In genomic region chr9:114425126-114425525, GRCh38 we compare ENCODE assay signal across 17 cellular contexts. TPM values are rescaled to one million over a fixed set of nuclear protein-coding genes. Genes with fewer than 3 reads are reported as not detected.
A peak's percentile ranks its signal among the peaks of the same experiment; 100 is the strongest.
DNase-seq lines count a peak whose midpoint lies in the region; ATAC-seq and TF ChIP-seq lines count a peak whose summit lies in the region.
"Had no signal": no experiment of that assay in that cellular context is flagged by ENCODE, and none has a peak within 500 bp of the region (broad histone marks: within the 10 kb centered on the region; RNA-seq: fewer than 3 reads in every experiment).

No MANE protein-coding gene starts in this region.

- DNase-seq in activated naive CD8-positive, alpha-beta T cell treated with anti-CD3 and anti-CD28 coated beads, Interleukin-2, amount 10 ng/mL, durations not matched to agents 7 days and 5 days: peak; percentile 14
- DNase-seq in activated naive CD8-positive, alpha-beta T cell treated with anti-CD3 and anti-CD28 coated beads, Interleukin-2, amount 50 U/mL, for 24 hours: no peak
- DNase-seq in PC-3 (no peak), osteoblast (ENCODE audit: insufficient read length, low spot score, missing footprints) (peak; percentile 79), NCI-H510A treated with DMSO at 0.1 percent for 48 hours (lab: John Stamatoyannopoulos, UW) (no peak)
- no peak for DNase-seq in activated CD4-positive, alpha-beta T cell treated with anti-CD3 and anti-CD28 coated beads for 36 hours
- DNase-seq in central memory CD4-positive, alpha-beta T cell: no peak
- DNase-seq: 8988T; Calu3; CD8-positive, alpha-beta T cell; DMS79 treated with DMSO at 0.1 percent for 48 hours; GF-D8; GOT3; H9 had no signal

- intact Hi-C loops in PC-3 (cut with micrococcal nuclease): no loop called here
- intact Hi-C loops in activated CD4-positive, alpha-beta T cell treated with anti-CD3 and anti-CD28 coated beads for 36 hours (cut with DNase I, micrococcal nuclease): no loop called here

- no peaks in the 10 kb centered on the region for H3K27me3 Mint-ChIP-seq in activated naive CD8-positive, alpha-beta T cell treated with anti-CD3 and anti-CD28 coated beads, Interleukin-2, amount 10 ng/mL, durations not matched to agents 7 days and 5 days
- no peaks in the 10 kb centered on the region for H3K27me3 Mint-ChIP-seq in activated naive CD8-positive, alpha-beta T cell treated with anti-CD3 and anti-CD28 coated beads, Interleukin-2, amount 50 U/mL, for 24 hours
- H3K27me3 Mint-ChIP-seq in activated CD4-positive, alpha-beta T cell treated with anti-CD3 and anti-CD28 coated beads for 36 hours: no peaks in the 10 kb centered on the region

- no peaks in the 10 kb centered on the region for H3F3A ChIP-seq in PC-3 (ENCODE audit: low read length, unreplicated experiment)

- no peaks in the 10 kb centered on the region for H3K36me3 Mint-ChIP-seq in activated naive CD8-positive, alpha-beta T cell treated with anti-CD3 and anti-CD28 coated beads, Interleukin-2, amount 10 ng/mL, durations not matched to agents 7 days and 5 days
- H3K36me3 Mint-ChIP-seq in activated naive CD8-positive, alpha-beta T cell treated with anti-CD3 and anti-CD28 coated beads, Interleukin-2, amount 50 U/mL, for 24 hours (ENCODE audit: low read depth): no peaks in the 10 kb centered on the region
- H3K36me3 Mint-ChIP-seq in activated CD4-positive, alpha-beta T cell treated with anti-CD3 and anti-CD28 coated beads for 36 hours (ENCODE audit: low read depth): no peaks in the 10 kb centered on the region
- H3K36me3 Mint-ChIP-seq: CD14-positive monocyte; CD8-positive, alpha-beta T cell had no signal

- no peak overlapping the region for H3K9ac ChIP-seq in PC-3 (ENCODE audit: low read length)
- H3K9ac ChIP-seq: BLaER1 had no signal

- H3K4me3 ChIP-seq in PC-3 (ENCODE audit: low read length) (no peak overlapping the region), osteoblast (ENCODE audit: insufficient read depth, low read length) (no peak overlapping the region)
- H3K4me3 ChIP-seq: BLaER1 had no signal

- no peak for TF ChIP-seq CTCF in PC-3 (conservative IDR thresholded peaks at IDR 0.05; ENCODE audit: low read depth, low read length)
- no peak for TF ChIP-seq CTCF in osteoblast (IDR thresholded peaks at IDR 0.05; ENCODE audit: extremely low read depth, low read depth, low read length)

- ATAC-seq in activated naive CD8-positive, alpha-beta T cell treated with anti-CD3 and anti-CD28 coated beads, Interleukin-2, amount 10 ng/mL, durations not matched to agents 7 days and 5 days (ENCODE audit: low read depth): no peak
- no peak for ATAC-seq in activated naive CD8-positive, alpha-beta T cell treated with anti-CD3 and anti-CD28 coated beads, Interleukin-2, amount 50 U/mL, for 24 hours
- ATAC-seq in PC-3: no peak
- ATAC-seq in activated CD4-positive, alpha-beta T cell treated with anti-CD3 and anti-CD28 coated beads for 36 hours: no peak
- ATAC-seq: CD8-positive, alpha-beta T cell had no signal

- POLR2A ChIA-PET in activated naive CD8-positive, alpha-beta T cell treated with anti-CD3 and anti-CD28 coated beads, Interleukin-2, amount 10 ng/mL, durations not matched to agents 7 days and 5 days (lab: Charles Lee): no interaction called here
- POLR2A ChIA-PET in PC-3 (lab: Charles Lee; ENCODE audit: unreplicated experiment): no interaction called here
- POLR2A ChIA-PET in activated CD4-positive, alpha-beta T cell treated with anti-CD3 and anti-CD28 coated beads for 36 hours (lab: Charles Lee): no interaction called here

- no peak overlapping the region for H3K27ac Mint-ChIP-seq in activated naive CD8-positive, alpha-beta T cell treated with anti-CD3 and anti-CD28 coated beads, Interleukin-2, amount 10 ng/mL, durations not matched to agents 7 days and 5 days
- H3K27ac Mint-ChIP-seq in activated naive CD8-positive, alpha-beta T cell treated with anti-CD3 and anti-CD28 coated beads, Interleukin-2, amount 50 U/mL, for 24 hours: no peak overlapping the region
- H3K27ac Mint-ChIP-seq in activated CD4-positive, alpha-beta T cell treated with anti-CD3 and anti-CD28 coated beads for 36 hours: no peak overlapping the region
- H3K27ac Mint-ChIP-seq: CD8-positive, alpha-beta T cell had no signal

- H3K4me2 ChIP-seq in PC-3 (ENCODE audit: low read length) (no peak overlapping the region), osteoblast (ENCODE audit: insufficient read depth, low read length) (no peak overlapping the region)
- H3K4me2 ChIP-seq: BLaER1 had no signal

- TSS peak; percentile 23 for BruUV-seq in PC-3 (replicated peaks; lab: Mats Ljungman, UMichigan)

- no peaks in the 10 kb centered on the region for H3K79me2 ChIP-seq in PC-3 (ENCODE audit: low read length)
- no peaks in the 10 kb centered on the region for H3K79me2 ChIP-seq in osteoblast (ENCODE audit: insufficient read depth, low read length)

- H3K4me1 ChIP-seq in PC-3 (ENCODE audit: insufficient read depth, low read length) (no peaks in the 10 kb centered on the region), osteoblast (ENCODE audit: insufficient read depth, low read length) (no peaks in the 10 kb centered on the region)
- H3K4me1 ChIP-seq: BLaER1 had no signal

- H3K4me3 Mint-ChIP-seq in activated naive CD8-positive, alpha-beta T cell treated with anti-CD3 and anti-CD28 coated beads, Interleukin-2, amount 10 ng/mL, durations not matched to agents 7 days and 5 days: no peak overlapping the region
- no peak overlapping the region for H3K4me3 Mint-ChIP-seq in activated naive CD8-positive, alpha-beta T cell treated with anti-CD3 and anti-CD28 coated beads, Interleukin-2, amount 50 U/mL, for 24 hours
- no peak overlapping the region for H3K4me3 Mint-ChIP-seq in activated CD4-positive, alpha-beta T cell treated with anti-CD3 and anti-CD28 coated beads for 36 hours
- H3K4me3 Mint-ChIP-seq: CD14-positive monocyte; CD8-positive, alpha-beta T cell; H9 had no signal

- H3K9me2 ChIP-seq in PC-3 (replicated peaks; ENCODE audit: low read length): no peaks in the 10 kb centered on the region

- CTCF ChIA-PET in PC-3 (lab: Charles Lee): no interaction called here
- CTCF ChIA-PET in activated CD4-positive, alpha-beta T cell treated with anti-CD3 and anti-CD28 coated beads for 36 hours (lab: Charles Lee): no interaction called here

- no peaks in the 10 kb centered on the region for H3K36me3 ChIP-seq in PC-3 (ENCODE audit: low read depth, low read length)
- no peaks in the 10 kb centered on the region for H3K36me3 ChIP-seq in osteoblast (ENCODE audit: insufficient read depth, low read length)
- H3K36me3 ChIP-seq: BLaER1 had no signal

- H2AFZ ChIP-seq in PC-3 (ENCODE audit: low read length) (no peak overlapping the region), osteoblast (ENCODE audit: low read length) (no peak overlapping the region)

- H3K27me3 ChIP-seq in PC-3 (ENCODE audit: low read length) (no peaks in the 10 kb centered on the region), osteoblast (ENCODE audit: insufficient read depth, low read length) (no peaks in the 10 kb centered on the region)
- H3K27me3 ChIP-seq: BLaER1 had no signal

- H3K27ac ChIP-seq in PC-3 (ENCODE audit: low read length) (no peak overlapping the region), osteoblast (ENCODE audit: low read depth, low read length) (no peak overlapping the region)
- H3K27ac ChIP-seq: BLaER1, HL-60 had no signal

- H3K9me3 ChIP-seq in PC-3 (ENCODE audit: low read length) (no peaks in the 10 kb centered on the region), osteoblast (ENCODE audit: low read depth, low read length) (no peaks in the 10 kb centered on the region)
- H3K9me3 ChIP-seq: BLaER1 had no signal

- no peaks in the 10 kb centered on the region for H4K20me1 ChIP-seq in PC-3 (ENCODE audit: low read length)
- H4K20me1 ChIP-seq in osteoblast (ENCODE audit: insufficient read depth, low read length): no peaks in the 10 kb centered on the region
- H4K20me1 ChIP-seq: BLaER1 had no signal

- H3K4me1 Mint-ChIP-seq in activated naive CD8-positive, alpha-beta T cell treated with anti-CD3 and anti-CD28 coated beads, Interleukin-2, amount 10 ng/mL, durations not matched to agents 7 days and 5 days: no peaks in the 10 kb centered on the region
- H3K4me1 Mint-ChIP-seq in activated naive CD8-positive, alpha-beta T cell treated with anti-CD3 and anti-CD28 coated beads, Interleukin-2, amount 50 U/mL, for 24 hours: no peaks in the 10 kb centered on the region
- no peaks in the 10 kb centered on the region for H3K4me1 Mint-ChIP-seq in activated CD4-positive, alpha-beta T cell treated with anti-CD3 and anti-CD28 coated beads for 36 hours

- no peaks in the 10 kb centered on the region for H3K9me3 Mint-ChIP-seq in activated naive CD8-positive, alpha-beta T cell treated with anti-CD3 and anti-CD28 coated beads, Interleukin-2, amount 10 ng/mL, durations not matched to agents 7 days and 5 days
- H3K9me3 Mint-ChIP-seq in activated naive CD8-positive, alpha-beta T cell treated with anti-CD3 and anti-CD28 coated beads, Interleukin-2, amount 50 U/mL, for 24 hours: no peaks in the 10 kb centered on the region
- no peaks in the 10 kb centered on the region for H3K9me3 Mint-ChIP-seq in activated CD4-positive, alpha-beta T cell treated with anti-CD3 and anti-CD28 coated beads for 36 hours (ENCODE audit: low read depth)
- H3K9me3 Mint-ChIP-seq: CD14-positive monocyte; CD8-positive, alpha-beta T cell; H9 had no signal

RNA-seq across cellular contexts. Expression of gene AKNA, which starts 37.3 kb away (rescaled TPM):
- 100 to 1,000 TPM; 482 to 492 TPM for total RNA-seq in activated naive CD8-positive, alpha-beta T cell treated with anti-CD3 and anti-CD28 coated beads, Interleukin-2, amount 10 ng/mL, durations not matched to agents 7 days and 5 days
- 7.6 and 9.1 TPM in 2 replicates for total RNA-seq in PC-3 (2014; rRNA removed)
- 24.8 and 27.9 TPM in 2 replicates for total RNA-seq in osteoblast
- 100 to 1,000 TPM; 135 to 141 TPM for total RNA-seq in activated CD4-positive, alpha-beta T cell treated with anti-CD3 and anti-CD28 coated beads for 36 hours

Comparison
In these comparisons a context has a peak if more than half of its experiments do, and no peak if none do; other contexts are left out.
1. DNase-seq: peak in activated naive CD8-positive, alpha-beta T cell treated with anti-CD3 and anti-CD28 coated beads, Interleukin-2, amount 10 ng/mL, durations not matched to agents 7 days and 5 days (single experiment) and osteoblast (single experiment); none in activated naive CD8-positive, alpha-beta T cell treated with anti-CD3 and anti-CD28 coated beads, Interleukin-2, amount 50 U/mL, for 24 hours (single experiment), PC-3 (single experiment), activated CD4-positive, alpha-beta T cell treated with anti-CD3 and anti-CD28 coated beads for 36 hours (single experiment), central memory CD4-positive, alpha-beta T cell (single experiment) and NCI-H510A treated with DMSO at 0.1 percent for 48 hours (single experiment).